8 cellular contexts compared by ENCODE assay signal in the genomic region with DNA sequence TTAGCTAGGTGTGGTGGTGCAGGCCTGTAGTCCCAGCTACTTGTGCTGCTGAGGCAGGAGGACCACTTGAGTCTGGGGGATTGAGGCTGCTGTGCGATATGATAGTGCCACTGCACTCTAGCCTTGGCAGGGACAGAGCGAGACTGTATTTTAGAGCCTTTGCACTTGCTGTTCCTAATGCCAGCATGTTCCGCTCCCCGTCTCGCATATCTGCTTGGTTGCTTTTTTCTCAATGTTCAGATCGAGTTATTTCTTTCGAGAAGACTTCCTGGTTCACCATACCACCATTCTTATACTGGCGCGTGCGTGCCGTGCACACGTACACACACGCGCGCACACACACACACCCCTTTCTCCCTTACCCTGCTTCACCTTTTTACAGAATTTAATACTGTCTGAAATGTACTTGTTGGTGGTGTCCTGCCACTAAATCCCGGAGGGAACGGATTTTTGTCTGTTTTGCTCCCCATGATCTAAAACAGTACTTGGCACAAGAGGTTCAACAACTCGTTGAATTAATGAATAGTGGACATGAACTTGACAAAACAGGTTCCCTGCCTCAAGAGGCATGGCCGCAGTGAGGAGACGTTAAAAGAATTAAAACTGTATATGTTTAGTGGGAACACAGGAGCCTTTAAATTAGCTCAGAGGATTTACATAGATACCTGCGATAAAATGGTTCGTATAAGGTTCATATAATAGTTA. TPM values are rescaled to one million over a fixed set of nuclear protein-coding genes. Genes with fewer than 3 reads are reported as not detected.
A peak's percentile ranks its signal among the peaks of the same experiment; 100 is the strongest.
DNase-seq lines count a peak whose midpoint lies in the region; ATAC-seq and TF ChIP-seq lines count a peak whose summit lies in the region.

No MANE protein-coding gene starts in this region.

- no peak for ATAC-seq in CD4-positive, CD25-positive, alpha-beta regulatory T cell (ENCODE audit: low read depth in 2 of 2)
- ATAC-seq in activated CD8-positive, alpha-beta T cell treated with anti-CD3 and anti-CD28 coated beads for 36 hours: no peak
- no peak for ATAC-seq in GM21576 (IDR thresholded peaks at IDR 0.05; ENCODE audit: unreplicated experiment)
- no peak for ATAC-seq in HG03439 (IDR thresholded peaks at IDR 0.05; ENCODE audit: unreplicated experiment)

- CTCF ChIA-PET in activated CD8-positive, alpha-beta T cell treated with anti-CD3 and anti-CD28 coated beads for 36 hours (lab: Charles Lee): interaction anchor here (0.7 to 1.8 kb wide), 3 partner anchors 46 to 904 kb away, joined by 3 to 4 read pairs (median 3); no protein-coding TSS in a partner anchor
- CTCF ChIA-PET in GM10248 (lab: Yijun Ruan, JAX): interaction anchor here (1.0 to 1.7 kb wide), 3 partner anchors 19 to 107 kb away, joined by 3 to 5 read pairs (median 3); no protein-coding TSS in a partner anchor

- H3K27me3 Mint-ChIP-seq in CD4-positive, CD25-positive, alpha-beta regulatory T cell: peaks cover 5% of the 10 kb centered on the region
- H3K27me3 Mint-ChIP-seq in activated CD8-positive, alpha-beta T cell treated with anti-CD3 and anti-CD28 coated beads for 36 hours: no peaks in the 10 kb centered on the region

- peak overlapping the region; percentile 62 for H2AFZ ChIP-seq in hepatocyte

- H3K36me3 ChIP-seq in CD4-positive, CD25-positive, alpha-beta regulatory T cell (ENCODE audit: control insufficient read depth, insufficient read depth, low read length): no peaks in the 10 kb centered on the region
- no peaks in the 10 kb centered on the region for H3K36me3 ChIP-seq in KOPT-K1 (ENCODE audit: insufficient read depth, low read length)
- H3K36me3 ChIP-seq in hepatocyte (replicated peaks; ENCODE audit: insufficient read depth, low read depth): no peaks in the 10 kb centered on the region
- H3K36me3 ChIP-seq in spleen: no peaks in the 10 kb centered on the region

- H3K9me3 ChIP-seq in CD4-positive, CD25-positive, alpha-beta regulatory T cell (ENCODE audit: control insufficient read depth in 2 of 2, low read length in 2 of 2): no peaks in the 10 kb centered on the region
- no peaks in the 10 kb centered on the region for H3K9me3 ChIP-seq in KOPT-K1 (ENCODE audit: insufficient read depth, low read length, poor library complexity, severe bottlenecking)
- no peaks in the 10 kb centered on the region for H3K9me3 ChIP-seq in hepatocyte (ENCODE audit: low read depth)
- no peaks in the 10 kb centered on the region for H3K9me3 ChIP-seq in spleen

- POLR2A ChIA-PET in activated CD8-positive, alpha-beta T cell treated with anti-CD3 and anti-CD28 coated beads for 36 hours (lab: Charles Lee): interaction anchor here (1.0 to 1.8 kb wide), 6 partner anchors 9 to 199 kb away, joined by 3 to 4 read pairs (median 4); no protein-coding TSS in a partner anchor
- POLR2A ChIA-PET in GM10248 (lab: Yijun Ruan, JAX): interaction anchor here (1.2 kb wide), 1 partner anchor 12 kb away, joined by 4 read pairs; no protein-coding TSS in a partner anchor

- peaks cover 32% of the 10 kb centered on the region for H3K79me2 ChIP-seq in hepatocyte

- no peak for TF ChIP-seq CTCF in activated CD8-positive, alpha-beta T cell treated with anti-CD3 and anti-CD28 coated beads for 36 hours (IDR thresholded peaks at IDR 0.05)
- TF ChIP-seq CTCF in hepatocyte (IDR thresholded peaks at IDR 0.05; ENCODE audit: poor library complexity) (no peak), spleen (IDR thresholded peaks at IDR 0.05 in 8 of 11, conservative IDR thresholded peaks at IDR 0.05 in 3 of 11) (no peak), GM10248 (IDR thresholded peaks at IDR 0.05; ENCODE audit: control extremely low read depth, extremely low read depth, low read depth, missing control alignments) (no peak)

- 83% methylated on average over 22 of the region's 22 CpGs for WGBS in hepatocyte (ENCODE audit: low lambda C conversion rate, missing lambda C conversion rate)
- 60 to 77% (median 71%) methylated on average over 22 of the region's 22 CpGs for WGBS in spleen, 5 donors

- peaks cover 31% of the 10 kb centered on the region for H3K4me1 ChIP-seq in CD4-positive, CD25-positive, alpha-beta regulatory T cell (ENCODE audit: control insufficient read depth, insufficient read depth, low read length, poor library complexity, severe bottlenecking)
- H3K4me1 ChIP-seq in hepatocyte (ENCODE audit: insufficient read depth): no peaks in the 10 kb centered on the region
- H3K4me1 ChIP-seq in spleen: peaks cover 8 to 40% (median 24%) of the 10 kb centered on the region in 6 donors

- H4K20me1 ChIP-seq in hepatocyte (ENCODE audit: insufficient read depth, poor library complexity, severe bottlenecking): peaks cover 6% of the 10 kb centered on the region

- peak overlapping the region; percentile 100 for H3K27ac Mint-ChIP-seq in CD4-positive, CD25-positive, alpha-beta regulatory T cell
- H3K27ac Mint-ChIP-seq in activated CD8-positive, alpha-beta T cell treated with anti-CD3 and anti-CD28 coated beads for 36 hours: peak overlapping the region; percentile 98

- peaks cover 0 to 5% (median 0%) of the 10 kb centered on the region in 7 donors for H3K9me3 Mint-ChIP-seq in CD4-positive, CD25-positive, alpha-beta regulatory T cell
- H3K9me3 Mint-ChIP-seq in activated CD8-positive, alpha-beta T cell treated with anti-CD3 and anti-CD28 coated beads for 36 hours: no peaks in the 10 kb centered on the region

- peak overlapping the region; percentile 93 to 100 (median 99) for H3K4me3 Mint-ChIP-seq in CD4-positive, CD25-positive, alpha-beta regulatory T cell
- peak overlapping the region; percentile 83 for H3K4me3 Mint-ChIP-seq in activated CD8-positive, alpha-beta T cell treated with anti-CD3 and anti-CD28 coated beads for 36 hours

- peak overlapping the region; percentile 70 for H3K4me2 ChIP-seq in hepatocyte

- H3K9me2 ChIP-seq in hepatocyte (replicated peaks; ENCODE audit: insufficient read depth): no peaks in the 10 kb centered on the region

- TF ChIP-seq POLR2A in spleen (IDR thresholded peaks at IDR 0.05): no peak

- H3K27ac ChIP-seq in CD4-positive, CD25-positive, alpha-beta regulatory T cell (ENCODE audit: insufficient read depth, low read length, poor library complexity, severe bottlenecking): peak overlapping the region; percentile 97
- H3K27ac ChIP-seq in KOPT-K1 (ENCODE audit: low read depth, low read length, poor library complexity, severe bottlenecking): peak overlapping the region; percentile 84
- peak overlapping the region; percentile 95 for H3K27ac ChIP-seq in hepatocyte
- peak overlapping the region; percentile 74 to 99 (median 98) for H3K27ac ChIP-seq in spleen

- peaks cover 5% of the 10 kb centered on the region for H3K36me3 Mint-ChIP-seq in CD4-positive, CD25-positive, alpha-beta regulatory T cell
- H3K36me3 Mint-ChIP-seq in activated CD8-positive, alpha-beta T cell treated with anti-CD3 and anti-CD28 coated beads for 36 hours (ENCODE audit: low read depth): peaks cover 28% of the 10 kb centered on the region

- intact Hi-C loops in activated CD8-positive, alpha-beta T cell treated with anti-CD3 and anti-CD28 coated beads for 36 hours (cut with micrococcal nuclease): loop anchor here (10.0 kb wide), 1 partner anchor 72 kb away; no protein-coding TSS in a partner anchor
- intact Hi-C loops in spleen (cut with DNase I; ENCODE audit: low total_unique reads): loop anchor here (10.0 kb wide), 1 partner anchor 112 kb away; no protein-coding TSS in a partner anchor

- DNase-seq in CD4-positive, CD25-positive, alpha-beta regulatory T cell: peak in 2 of 3 donors; percentile 13 to 42
- no peak for DNase-seq in activated CD8-positive, alpha-beta T cell treated with anti-CD3 and anti-CD28 coated beads for 36 hours
- no peak for DNase-seq in hepatocyte (ENCODE audit: low spot score)
- DNase-seq in spleen: peak; percentile 80
- DNase-seq in GM10248 (ENCODE audit: extremely low spot score): no peak

- peak overlapping the region; percentile 97 for H3K4me3 ChIP-seq in CD4-positive, CD25-positive, alpha-beta regulatory T cell (ENCODE audit: low read depth, low read length)
- H3K4me3 ChIP-seq in hepatocyte (peak overlapping the region; percentile 31), spleen (peak overlapping the region; percentile 24 to 97 (median 72))

- peaks cover 4 to 44% (median 26%) of the 10 kb centered on the region in 4 donors for H3K4me1 Mint-ChIP-seq in CD4-positive, CD25-positive, alpha-beta regulatory T cell
- peaks cover 18% of the 10 kb centered on the region for H3K4me1 Mint-ChIP-seq in activated CD8-positive, alpha-beta T cell treated with anti-CD3 and anti-CD28 coated beads for 36 hours (ENCODE audit: low read depth)

- H3K27me3 ChIP-seq in CD4-positive, CD25-positive, alpha-beta regulatory T cell (ENCODE audit: control insufficient read depth, insufficient read depth, low read length): no peaks in the 10 kb centered on the region
- no peaks in the 10 kb centered on the region for H3K27me3 ChIP-seq in hepatocyte
- H3K27me3 ChIP-seq in spleen (replicated peaks in 1 of 7): no peaks in the 10 kb centered on the region

RNA-seq across cellular contexts. Expression of gene RPRD2, which starts 1.1 kb away (rescaled TPM):
- 51.3 TPM for total RNA-seq in CD4-positive, CD25-positive, alpha-beta regulatory T cell
- 10 to 100 TPM; 24.0 to 34.0 (median 32.5) TPM for polyA plus RNA-seq in CD4-positive, CD25-positive, alpha-beta regulatory T cell
- total RNA-seq in activated CD8-positive, alpha-beta T cell treated with anti-CD3 and anti-CD28 coated beads for 36 hours: 10 to 100 TPM; 17.6 to 19.4 TPM
- total RNA-seq in hepatocyte (14.0 and 16.5 TPM in 2 replicates), spleen (10 to 100 TPM; 23.8 to 42.4 (median 32.8) TPM)
- polyA plus RNA-seq in hepatocyte (15.7 and 18.8 TPM in 2 replicates), spleen (1 to 10 TPM; 3.8 to 7.4 (median 4.3) TPM)

RNA-seq across cellular contexts. Expression of gene PRPF3, which starts 41.5 kb away (rescaled TPM):
- 106 TPM for total RNA-seq in CD4-positive, CD25-positive, alpha-beta regulatory T cell
- polyA plus RNA-seq in CD4-positive, CD25-positive, alpha-beta regulatory T cell: 10 to 100 TPM; 13.4 to 19.7 (median 17.0) TPM
- total RNA-seq in activated CD8-positive, alpha-beta T cell treated with anti-CD3 and anti-CD28 coated beads for 36 hours: 10 to 100 TPM; 55.4 to 55.7 TPM
- total RNA-seq in hepatocyte: 31.4 and 36.6 TPM in 2 replicates
- polyA plus RNA-seq in hepatocyte: 36.0 and 39.5 TPM in 2 replicates
- 100 to 1,000 TPM in 2 of 7 donors, 10 to 100 TPM in 5; 60.9 to 107 (median 78.2) TPM for total RNA-seq in spleen
- polyA plus RNA-seq in spleen: 10 to 100 TPM; 28.8 to 67.3 (median 54.1) TPM

Comparison
In these comparisons a context has a peak if more than half of its experiments do, and no peak if none do; other contexts are left out.
1. DNase-seq: peak in CD4-positive, CD25-positive, alpha-beta regulatory T cell (2 of 3) and spleen (single experiment); none in activated CD8-positive, alpha-beta T cell treated with anti-CD3 and anti-CD28 coated beads for 36 hours (single experiment), hepatocyte (single experiment) and GM10248 (single experiment).
2. H3K4me3 ChIP-seq: peak in every context shown above with its lines; median percentile 97 in CD4-positive, CD25-positive, alpha-beta regulatory T cell; 72 in spleen; 31 in hepatocyte.
3. Peak in every context shown above with its lines, with median percentiles within 50 percentile points of each other: H3K27ac ChIP-seq.